8 cellular contexts compared by ENCODE assay signal in the genomic region with DNA sequence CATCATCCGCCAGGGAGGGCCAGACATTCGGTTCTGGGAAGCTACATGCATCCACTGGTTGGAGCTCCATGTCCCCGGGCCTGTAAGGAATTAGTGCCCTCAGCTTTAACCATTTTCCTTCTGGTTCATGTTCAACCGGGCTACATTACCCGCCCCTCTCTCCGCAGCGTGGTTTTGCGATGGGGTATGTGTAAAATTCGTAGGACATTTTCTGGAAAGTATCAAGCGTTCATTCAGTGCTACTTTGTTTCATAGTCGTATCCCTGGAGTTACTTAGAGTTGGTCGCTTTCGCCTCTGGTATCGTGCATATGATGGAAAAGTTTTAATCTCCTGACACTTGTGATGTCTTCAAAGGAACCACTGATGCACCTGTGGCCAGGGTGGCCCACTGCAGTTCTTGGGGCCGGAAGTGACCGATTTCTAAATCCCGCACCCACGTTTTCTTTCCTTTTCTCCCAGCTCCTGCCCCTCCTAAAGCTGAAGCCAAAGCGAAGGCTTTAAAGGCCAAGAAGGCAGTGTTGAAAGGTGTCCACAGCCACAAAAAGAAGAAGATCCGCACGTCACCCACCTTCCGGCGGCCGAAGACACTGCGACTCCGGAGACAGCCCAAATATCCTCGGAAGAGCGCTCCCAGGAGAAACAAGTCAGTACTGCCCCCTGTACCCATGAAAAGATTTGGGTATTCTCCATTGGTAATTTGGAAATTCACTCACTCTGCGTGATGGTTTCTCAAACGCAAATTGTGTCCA. TPM values are rescaled to one million over a fixed set of nuclear protein-coding genes. Genes with fewer than 3 reads are reported as not detected.
DNase-seq lines count a peak whose midpoint lies in the region; ATAC-seq and TF ChIP-seq lines count a peak whose summit lies in the region.

No MANE protein-coding gene starts in this region.

- no peaks in the 10 kb centered on the region for H3K9me3 Mint-ChIP-seq in activated T-helper 2 cell treated with anti-CD3 and anti-CD28 coated beads, Interferon-gamma antibody, Interleukin-2, Interleukin-4, amounts not matched to agents 10 μg/mL and 5 μg/mL and 100 μg/mL, durations not matched to agents 14 hours and 24 hours and 36 hours

- H3K4me3 ChIP-seq in ACC112 (ENCODE audit: low read depth, low read length) (peak overlapping the region; percentile 95), iPS-15b (ENCODE audit: low read depth, low read length) (peak overlapping the region; percentile 99)

- peak overlapping the region; percentile 95 for H3K27ac Mint-ChIP-seq in activated T-helper 2 cell treated with anti-CD3 and anti-CD28 coated beads, Interferon-gamma antibody, Interleukin-2, Interleukin-4, amounts not matched to agents 10 μg/mL and 5 μg/mL and 100 μg/mL, durations not matched to agents 14 hours and 24 hours and 36 hours

- H2AFZ ChIP-seq in ACC112 (ENCODE audit: low read length, unreplicated experiment), result no peak overlapping the region

- H3K36me3 ChIP-seq in ACC112 (ENCODE audit: insufficient read depth, low read length) (peaks cover 28% of the 10 kb centered on the region), iPS-15b (ENCODE audit: control insufficient read depth, insufficient read depth, low read length) (peaks cover 44% of the 10 kb centered on the region)

- H3K9ac ChIP-seq in iPS-15b (ENCODE audit: low read depth, low read length), result peak overlapping the region; percentile 99

- no peak for DNase-seq in HEK293T (ENCODE audit: extremely low spot score)
- DNase-seq in activated T-helper 2 cell treated with anti-CD3 and anti-CD28 coated beads, Interferon-gamma antibody, Interleukin-2, Interleukin-4, amounts not matched to agents 10 μg/mL and 5 μg/mL and 100 μg/mL, durations not matched to agents 14 hours and 24 hours and 36 hours (ENCODE audit: low spot score), result no peak
- DNase-seq in stimulated activated CD8-positive, alpha-beta memory T cell treated with anti-CD3 and anti-CD28 coated beads, Interleukin-4, amount 100 ng/mL, for 48 hours, result peak; percentile 65
- DNase-seq in omental fat pad (ENCODE audit: low spot score), result no peak

- H3K4me3 Mint-ChIP-seq in activated T-helper 2 cell treated with anti-CD3 and anti-CD28 coated beads, Interferon-gamma antibody, Interleukin-2, Interleukin-4, amounts not matched to agents 10 μg/mL and 5 μg/mL and 100 μg/mL, durations not matched to agents 14 hours and 24 hours and 36 hours (ENCODE audit: low read depth), result peak overlapping the region; percentile 99

- no peaks in the 10 kb centered on the region for H3K9me3 ChIP-seq in iPS-15b (ENCODE audit: control insufficient read depth, insufficient read depth, low read length)

- peaks cover 42% of the 10 kb centered on the region for H3K4me1 Mint-ChIP-seq in activated T-helper 2 cell treated with anti-CD3 and anti-CD28 coated beads, Interferon-gamma antibody, Interleukin-2, Interleukin-4, amounts not matched to agents 10 μg/mL and 5 μg/mL and 100 μg/mL, durations not matched to agents 14 hours and 24 hours and 36 hours (ENCODE audit: low read depth)

- peaks cover 57% of the 10 kb centered on the region for H3K36me3 Mint-ChIP-seq in activated T-helper 2 cell treated with anti-CD3 and anti-CD28 coated beads, Interferon-gamma antibody, Interleukin-2, Interleukin-4, amounts not matched to agents 10 μg/mL and 5 μg/mL and 100 μg/mL, durations not matched to agents 14 hours and 24 hours and 36 hours (ENCODE audit: low read depth)

- peaks cover 40% of the 10 kb centered on the region for H3K4me1 ChIP-seq in ACC112 (ENCODE audit: control insufficient read depth, insufficient read depth, low read length, unreplicated experiment)
- peaks cover 15% of the 10 kb centered on the region for H3K4me1 ChIP-seq in iPS-15b (ENCODE audit: control insufficient read depth, insufficient read depth, low read length)

- POLR2A ChIA-PET in HEK293T (lab: Yijun Ruan, JAX), result interaction anchor here (0.7 to 11.6 kb wide), 27 partner anchors 8 to 265 kb away, joined by 3 to 309 read pairs (median 7); a partner anchor contains a TSS

- H3K79me2 ChIP-seq in ACC112 (ENCODE audit: control insufficient read depth, insufficient read depth, low read length, unreplicated experiment), result peaks cover 57% of the 10 kb centered on the region

- peak overlapping the region; percentile 75 for H3K27ac ChIP-seq in ACC112 (ENCODE audit: low read depth, low read length)

- peaks cover 12% of the 10 kb centered on the region for H3K27me3 Mint-ChIP-seq in activated T-helper 2 cell treated with anti-CD3 and anti-CD28 coated beads, Interferon-gamma antibody, Interleukin-2, Interleukin-4, amounts not matched to agents 10 μg/mL and 5 μg/mL and 100 μg/mL, durations not matched to agents 14 hours and 24 hours and 36 hours (ENCODE audit: low read depth)

- ATAC-seq in HG02884 (IDR thresholded peaks at IDR 0.05; ENCODE audit: unreplicated experiment), result no peak
- no peak for ATAC-seq in HG03378 (IDR thresholded peaks at IDR 0.05; ENCODE audit: unreplicated experiment)
- ATAC-seq in omental fat pad (ENCODE audit: low FRiP score), result no peak

- CTCF ChIA-PET in HEK293T (lab: Yijun Ruan, JAX), result interaction anchor here (0.9 to 1.3 kb wide), 3 partner anchors 10 to 73 kb away, joined by 3 to 5 read pairs (median 4); no protein-coding TSS in a partner anchor

- TF ChIP-seq CTCF in omental fat pad (IDR thresholded peaks at IDR 0.05), result no peak

- H3K27me3 ChIP-seq in ACC112 (ENCODE audit: insufficient read depth, low read length), result no peaks in the 10 kb centered on the region
- H3K27me3 ChIP-seq in iPS-15b (ENCODE audit: control insufficient read depth, insufficient read depth, low read length), result no peaks in the 10 kb centered on the region

- intact Hi-C loops in activated T-helper 2 cell treated with anti-CD3 and anti-CD28 coated beads, Interferon-gamma antibody, Interleukin-2, Interleukin-4, amounts not matched to agents 10 μg/mL and 5 μg/mL and 100 μg/mL, durations not matched to agents 14 hours and 24 hours and 36 hours (cut with micrococcal nuclease), result loop anchor here (10.0 kb wide), 3 partner anchors 394 to 864 kb away; a partner anchor contains a TSS

TF ChIP-seq in HEK293T, 16 proteins besides CTCF, POLR2A, EP300 and RAD21:
- TF ChIP-seq LEF1 (IDR thresholded peaks at IDR 0.05; ENCODE audit: borderline replicate concordance) (no peak), BHLHE40 (IDR thresholded peaks at IDR 0.05; ENCODE audit: borderline replicate concordance) (no peak), SUZ12 (IDR thresholded peaks at IDR 0.05) (no peak), HDGF (IDR thresholded peaks at IDR 0.05; ENCODE audit: borderline replicate concordance) (0 out of 2 replicates have a peak, but pooled peaks have one; percentile 5), CTBP1 (IDR thresholded peaks at IDR 0.05; ENCODE audit: borderline replicate concordance) (no peak)

RNA-seq across cellular contexts. Expression of a gene that starts 0.6 kb away (rescaled TPM):
- total RNA-seq in activated T-helper 2 cell treated with anti-CD3 and anti-CD28 coated beads, Interferon-gamma antibody, Interleukin-2, Interleukin-4, amounts not matched to agents 10 μg/mL and 5 μg/mL and 100 μg/mL, durations not matched to agents 14 hours and 24 hours and 36 hours, result 1,712 and 1,733 TPM in 2 replicates
- total RNA-seq in omental fat pad, result 100 to 1,000 TPM; 568 to 719 (median 636) TPM

RNA-seq across cellular contexts. Expression of a gene that starts 2.8 kb away (rescaled TPM):
- 19.4 and 21.5 TPM in 2 replicates for total RNA-seq in activated T-helper 2 cell treated with anti-CD3 and anti-CD28 coated beads, Interferon-gamma antibody, Interleukin-2, Interleukin-4, amounts not matched to agents 10 μg/mL and 5 μg/mL and 100 μg/mL, durations not matched to agents 14 hours and 24 hours and 36 hours
- total RNA-seq in omental fat pad, result 100 to 1,000 TPM in 2 of 4 donors, 10 to 100 TPM in 2; 90.4 to 112 (median 101) TPM

RNA-seq across cellular contexts. Expression of a gene that starts 5.6 kb away (rescaled TPM):
- total RNA-seq in activated T-helper 2 cell treated with anti-CD3 and anti-CD28 coated beads, Interferon-gamma antibody, Interleukin-2, Interleukin-4, amounts not matched to agents 10 μg/mL and 5 μg/mL and 100 μg/mL, durations not matched to agents 14 hours and 24 hours and 36 hours, result 8.0 and 8.2 TPM in 2 replicates
- 1 to 10 TPM in 3 of 4 donors, not detected in 1; 2.1 to 5.2 (median 3.6) TPM for total RNA-seq in omental fat pad

RNA-seq across cellular contexts. Expression of a gene that starts 8.2 kb away (rescaled TPM):
- 3.6 and 4.2 TPM in 2 replicates for total RNA-seq in activated T-helper 2 cell treated with anti-CD3 and anti-CD28 coated beads, Interferon-gamma antibody, Interleukin-2, Interleukin-4, amounts not matched to agents 10 μg/mL and 5 μg/mL and 100 μg/mL, durations not matched to agents 14 hours and 24 hours and 36 hours
- 1 to 10 TPM; 1.9 to 3.4 (median 2.5) TPM for total RNA-seq in omental fat pad

RNA-seq across cellular contexts. Expression of a gene that starts 8.7 kb away (rescaled TPM):
- 7.0 and 7.7 TPM in 2 replicates for total RNA-seq in activated T-helper 2 cell treated with anti-CD3 and anti-CD28 coated beads, Interferon-gamma antibody, Interleukin-2, Interleukin-4, amounts not matched to agents 10 μg/mL and 5 μg/mL and 100 μg/mL, durations not matched to agents 14 hours and 24 hours and 36 hours
- 1 to 10 TPM; 1.2 to 6.0 (median 1.8) TPM for total RNA-seq in omental fat pad
